ENCODE assay signal across 12 cellular contexts in genomic region chr17:77370536-77370935, GRCh38.
DNase-seq lines count a peak whose midpoint lies in the region; ATAC-seq and TF ChIP-seq lines count a peak whose summit lies in the region.
"Had no signal": no experiment of that assay in that cellular context is flagged by ENCODE, and none has a peak within 500 bp of the region (broad histone marks: within the 10 kb centered on the region; RNA-seq: fewer than 3 reads in every experiment).

No MANE protein-coding gene starts in this region.

- H3K27ac ChIP-seq in heart left ventricle (peak overlapping the region in 11 of 12 donors; percentile 4 to 96 (median 95)), uterus (peak overlapping the region; percentile 97 to 98)

- no peak overlapping the region for H3K4me3 ChIP-seq in heart left ventricle
- no peak overlapping the region for H3K4me3 ChIP-seq in uterus
- H3K4me3 ChIP-seq: left lung, MG63 had no signal

- no peak overlapping the region for H3K4me3 Mint-ChIP-seq in chondrocyte (ENCODE audit: unreplicated experiment)
- peak overlapping the region; percentile 79 for H3K4me3 Mint-ChIP-seq in neural crest cell

- TF ChIP-seq POLR2A in heart left ventricle (IDR thresholded peaks at IDR 0.05) (no peak), uterus (IDR thresholded peaks at IDR 0.05) (no peak)

- no peaks in the 10 kb centered on the region for H3K36me3 Mint-ChIP-seq in chondrocyte (ENCODE audit: low read depth)
- peaks cover 2% of the 10 kb centered on the region for H3K36me3 Mint-ChIP-seq in neural crest cell (ENCODE audit: low read depth)

- WGBS in heart left ventricle, 4 donors = 62 to 75% (median 73%) methylated on average over 9 of the region's 9 CpGs

- H3K9me3 ChIP-seq in heart left ventricle (no peaks in the 10 kb centered on the region), uterus (no peaks in the 10 kb centered on the region)
- H3K9me3 ChIP-seq: left lung, MG63 had no signal

- intact Hi-C loops in heart left ventricle (cut with DNase I) = loop anchor here in 9 of 10 donors (2.0 to 10.0 kb wide), 5 partner anchors 32 to 57 kb away; no protein-coding TSS in a partner anchor
- intact Hi-C loops in Right ventricle myocardium inferior (cut with DNase I) = loop anchor here (2.0 kb wide), 1 partner anchor 20 kb away; no protein-coding TSS in a partner anchor
- intact Hi-C loops in uterus (cut with DNase I; ENCODE audit: low total_unique reads) = no loop called here

- no peak for TF ChIP-seq CTCF in heart left ventricle (IDR thresholded peaks at IDR 0.05)
- TF ChIP-seq CTCF in chondrocyte (IDR thresholded peaks at IDR 0.05) = no peak
- no peak for TF ChIP-seq CTCF in neural crest cell (conservative IDR thresholded peaks at IDR 0.05)
- TF ChIP-seq CTCF in uterus (IDR thresholded peaks at IDR 0.05) = no peak

- no peaks in the 10 kb centered on the region for H3K27me3 Mint-ChIP-seq in chondrocyte (ENCODE audit: low read depth)
- peaks cover 4% of the 10 kb centered on the region for H3K27me3 Mint-ChIP-seq in neural crest cell (ENCODE audit: low read depth)

- H3K36me3 ChIP-seq in heart left ventricle (no peaks in the 10 kb centered on the region), uterus (no peaks in the 10 kb centered on the region)
- H3K36me3 ChIP-seq: left lung had no signal

- ATAC-seq in heart left ventricle (no peak), Right ventricle myocardium inferior (no peak), HG03460 (IDR thresholded peaks at IDR 0.05; ENCODE audit: unreplicated experiment) (no peak)
- ATAC-seq: left lung had no signal

- H3K4me1 ChIP-seq in heart left ventricle (peaks cover 0 to 69% (median 63%) of the 10 kb centered on the region in 12 donors), uterus (peaks cover 14 to 35% of the 10 kb centered on the region in 2 donors)

- no peaks in the 10 kb centered on the region for H3K9me3 Mint-ChIP-seq in chondrocyte (ENCODE audit: low read depth)
- no peaks in the 10 kb centered on the region for H3K9me3 Mint-ChIP-seq in neural crest cell

- DNase-seq in heart left ventricle = peak in 3 of 5 donors; percentile 22 to 30 (median 28)
- DNase-seq in Right ventricle myocardium inferior (ENCODE audit: missing footprints) = no peak
- no peak for DNase-seq in chondrocyte (ENCODE audit: low spot score)
- no peak for DNase-seq in neural crest cell (ENCODE audit: low read depth, low spot score)
- no peak for DNase-seq in uterus
- no peak for DNase-seq in iPS-NIHi11 (ENCODE audit: low spot score)
- DNase-seq in SW 1271 (lab: John Stamatoyannopoulos, UW) = no peak
- DNase-seq: activated CD4-positive, CD25-positive, alpha-beta regulatory T cell; MG63; NCI-H446 treated with DMSO at 0.1 percent for 48 hours had no signal

- H3K27me3 ChIP-seq in heart left ventricle = no peaks in the 10 kb centered on the region
- no peaks in the 10 kb centered on the region for H3K27me3 ChIP-seq in uterus
- H3K27me3 ChIP-seq: MG63 had no signal

- peaks cover 63% of the 10 kb centered on the region for H3K4me1 Mint-ChIP-seq in chondrocyte (ENCODE audit: low read depth)
- peaks cover 53% of the 10 kb centered on the region for H3K4me1 Mint-ChIP-seq in neural crest cell

- H3K27ac Mint-ChIP-seq in chondrocyte (ENCODE audit: unreplicated experiment) = peak overlapping the region; percentile 93
- H3K27ac Mint-ChIP-seq in neural crest cell (ENCODE audit: unreplicated experiment) = no peak overlapping the region

Comparison
In these comparisons a context has a peak if more than half of its experiments do, and no peak if none do; other contexts are left out.
1. DNase-seq: peak in heart left ventricle (3 of 5); none in Right ventricle myocardium inferior (single experiment), chondrocyte (single experiment), neural crest cell (single experiment), uterus (0 of 2), iPS-NIHi11 (single experiment) and SW 1271 (0 of 2).